1 cellular context compared by ENCODE assay signal in the genomic region with DNA sequence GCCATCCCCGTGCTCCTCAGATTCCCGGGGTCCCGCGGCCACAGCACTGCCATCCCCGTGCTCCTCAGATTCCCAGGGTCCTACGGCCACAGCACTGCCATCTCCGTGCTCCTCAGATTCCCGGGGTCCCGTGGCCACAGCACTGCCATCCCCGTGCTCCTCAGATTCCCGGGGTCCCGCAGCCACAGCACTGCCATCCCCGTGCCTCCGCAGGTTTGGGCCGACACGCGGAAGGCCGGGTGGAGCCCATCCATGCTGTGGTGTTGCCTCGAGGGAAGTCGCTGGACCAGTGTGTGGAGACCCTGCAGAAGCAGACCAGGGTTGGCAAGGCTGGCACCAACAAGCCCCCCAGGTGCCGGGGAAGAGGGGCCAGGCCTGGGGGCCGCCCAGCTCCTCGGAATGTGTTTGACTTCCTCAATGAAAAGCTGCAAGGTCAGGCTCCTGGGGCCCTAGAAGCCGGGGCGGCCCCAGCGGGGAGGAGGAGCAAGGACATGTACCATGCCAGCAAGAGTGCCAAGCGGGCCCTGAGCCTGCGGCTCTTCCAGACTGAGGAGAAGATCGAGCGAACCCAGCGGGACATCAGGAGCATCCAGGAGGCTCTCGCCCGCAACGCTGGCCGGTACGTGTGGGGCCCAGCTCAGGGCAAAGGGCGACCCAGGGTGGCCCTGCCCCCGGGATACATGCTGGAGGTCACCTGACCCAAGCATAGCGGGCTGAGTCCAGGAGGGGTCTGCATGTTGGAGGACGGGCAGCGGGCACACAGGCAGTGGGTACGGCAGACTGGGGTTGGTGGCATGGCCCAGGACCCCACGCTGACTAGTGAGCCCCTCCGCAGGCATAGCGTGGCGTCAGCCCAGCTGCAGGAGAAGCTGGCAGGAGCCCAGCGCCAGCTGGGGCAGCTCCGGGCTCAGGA.
TF ChIP-seq lines count a peak whose summit lies in the region.

No MANE protein-coding gene starts in this region.

TF ChIP-seq in HepG2, 621 proteins besides CTCF, POLR2A, EP300 and RAD21 (continued from another document and continues in another):
- no peak for TF ChIP-seq ZBTB8A (CRISPR knock-in tag; IDR thresholded peaks at IDR 0.05; ENCODE audit: borderline replicate concordance, low read depth)
- TF ChIP-seq ARHGAP35 (CRISPR knock-in tag; IDR thresholded peaks at IDR 0.05; ENCODE audit: borderline replicate concordance): peak; percentile 48; the same call in 1 of the 2 replicates
- TF ChIP-seq ZKSCAN1 (IDR thresholded peaks at IDR 0.05; ENCODE audit: low read length): no peak
- TF ChIP-seq, protein P1, sequence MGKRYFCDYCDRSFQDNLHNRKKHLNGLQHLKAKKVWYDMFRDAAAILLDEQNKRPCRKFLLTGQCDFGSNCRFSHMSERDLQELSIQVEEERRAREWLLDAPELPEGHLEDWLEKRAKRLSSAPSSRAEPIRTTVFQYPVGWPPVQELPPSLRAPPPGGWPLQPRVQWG (CRISPR knock-in tag; IDR thresholded peaks at IDR 0.05; ENCODE audit: borderline replicate concordance, low read depth): no peak
- TF ChIP-seq ZBTB7A (CRISPR knock-in tag; IDR thresholded peaks at IDR 0.05): 0 out of 2 replicates have a peak, but pooled peaks have one; percentile 17
- no peak for TF ChIP-seq MBNL3 (CRISPR knock-in tag; conservative IDR thresholded peaks at IDR 0.05)
- TF ChIP-seq, protein P2, sequence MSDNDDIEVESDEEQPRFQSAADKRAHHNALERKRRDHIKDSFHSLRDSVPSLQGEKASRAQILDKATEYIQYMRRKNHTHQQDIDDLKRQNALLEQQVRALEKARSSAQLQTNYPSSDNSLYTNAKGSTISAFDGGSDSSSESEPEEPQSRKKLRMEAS (IDR thresholded peaks at IDR 0.05): peak; percentile 38; the same call in 1 of the 2 replicates
- TF ChIP-seq TCF12 (IDR thresholded peaks at IDR 0.05): no peak
- no peak for TF ChIP-seq TCF12 (CRISPR knock-in tag; IDR thresholded peaks at IDR 0.05)
- TF ChIP-seq SNRNP70 (IDR thresholded peaks at IDR 0.05; ENCODE audit: low read depth, low read length): no peak
- no peak for TF ChIP-seq SATB2 (CRISPR knock-in tag; IDR thresholded peaks at IDR 0.05)
- TF ChIP-seq NCOR1 (IDR thresholded peaks at IDR 0.05; ENCODE audit: borderline replicate concordance, low read length): peak; percentile 39; the same call in 1 of the 2 replicates
- no peak for TF ChIP-seq RELA (CRISPR knock-in tag; IDR thresholded peaks at IDR 0.05)
- TF ChIP-seq, protein P3, sequence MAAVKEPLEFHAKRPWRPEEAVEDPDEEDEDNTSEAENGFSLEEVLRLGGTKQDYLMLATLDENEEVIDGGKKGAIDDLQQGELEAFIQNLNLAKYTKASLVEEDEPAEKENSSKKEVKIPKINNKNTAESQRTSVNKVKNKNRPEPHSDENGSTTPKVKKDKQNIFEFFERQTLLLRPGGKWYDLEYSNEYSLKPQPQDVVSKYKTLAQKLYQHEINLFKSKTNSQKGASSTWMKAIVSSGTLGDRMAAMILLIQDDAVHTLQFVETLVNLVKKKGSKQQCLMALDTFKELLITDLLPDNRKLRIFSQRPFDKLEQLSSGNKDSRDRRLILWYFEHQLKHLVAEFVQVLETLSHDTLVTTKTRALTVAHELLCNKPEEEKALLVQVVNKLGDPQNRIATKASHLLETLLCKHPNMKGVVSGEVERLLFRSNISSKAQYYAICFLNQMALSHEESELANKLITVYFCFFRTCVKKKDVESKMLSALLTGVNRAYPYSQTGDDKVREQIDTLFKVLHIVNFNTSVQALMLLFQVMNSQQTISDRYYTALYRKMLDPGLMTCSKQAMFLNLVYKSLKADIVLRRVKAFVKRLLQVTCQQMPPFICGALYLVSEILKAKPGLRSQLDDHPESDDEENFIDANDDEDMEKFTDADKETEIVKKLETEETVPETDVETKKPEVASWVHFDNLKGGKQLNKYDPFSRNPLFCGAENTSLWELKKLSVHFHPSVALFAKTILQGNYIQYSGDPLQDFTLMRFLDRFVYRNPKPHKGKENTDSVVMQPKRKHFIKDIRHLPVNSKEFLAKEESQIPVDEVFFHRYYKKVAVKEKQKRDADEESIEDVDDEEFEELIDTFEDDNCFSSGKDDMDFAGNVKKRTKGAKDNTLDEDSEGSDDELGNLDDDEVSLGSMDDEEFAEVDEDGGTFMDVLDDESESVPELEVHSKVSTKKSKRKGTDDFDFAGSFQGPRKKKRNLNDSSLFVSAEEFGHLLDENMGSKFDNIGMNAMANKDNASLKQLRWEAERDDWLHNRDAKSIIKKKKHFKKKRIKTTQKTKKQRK (IDR thresholded peaks at IDR 0.05; ENCODE audit: low read length): no peak
- no peak for TF ChIP-seq ZFYVE20 (CRISPR knock-in tag; IDR thresholded peaks at IDR 0.05; ENCODE audit: borderline replicate concordance, low read depth)
- TF ChIP-seq, protein P4, sequence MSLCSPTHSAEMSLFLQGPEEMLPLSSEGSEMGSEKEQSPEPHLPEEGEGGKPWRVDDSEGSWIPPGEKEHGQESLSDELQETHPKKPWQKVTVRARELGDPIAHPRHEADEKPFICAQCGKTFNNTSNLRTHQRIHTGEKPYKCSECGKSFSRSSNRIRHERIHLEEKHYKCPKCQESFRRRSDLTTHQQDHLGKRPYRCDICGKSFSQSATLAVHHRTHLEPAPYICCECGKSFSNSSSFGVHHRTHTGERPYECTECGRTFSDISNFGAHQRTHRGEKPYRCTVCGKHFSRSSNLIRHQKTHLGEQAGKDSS (CRISPR knock-in tag; IDR thresholded peaks at IDR 0.05; ENCODE audit: borderline replicate concordance, low read depth): no peak
- TF ChIP-seq ZNF18 (CRISPR knock-in tag; IDR thresholded peaks at IDR 0.05; ENCODE audit: insufficient replicate concordance): no peak
- peak; percentile 50; the same call in 1 of the 2 replicates for TF ChIP-seq HOXA3 (CRISPR knock-in tag; IDR thresholded peaks at IDR 0.05)
- peak; percentile 77; the same call in 1 of the 2 replicates for TF ChIP-seq EED (CRISPR knock-in tag; IDR thresholded peaks at IDR 0.05)
- TF ChIP-seq, protein P5, sequence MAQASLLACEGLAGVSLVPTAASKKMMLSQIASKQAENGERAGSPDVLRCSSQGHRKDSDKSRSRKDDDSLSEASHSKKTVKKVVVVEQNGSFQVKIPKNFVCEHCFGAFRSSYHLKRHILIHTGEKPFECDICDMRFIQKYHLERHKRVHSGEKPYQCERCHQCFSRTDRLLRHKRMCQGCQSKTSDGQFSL (CRISPR knock-in tag; IDR thresholded peaks at IDR 0.05): no peak
- TF ChIP-seq, protein P6, sequence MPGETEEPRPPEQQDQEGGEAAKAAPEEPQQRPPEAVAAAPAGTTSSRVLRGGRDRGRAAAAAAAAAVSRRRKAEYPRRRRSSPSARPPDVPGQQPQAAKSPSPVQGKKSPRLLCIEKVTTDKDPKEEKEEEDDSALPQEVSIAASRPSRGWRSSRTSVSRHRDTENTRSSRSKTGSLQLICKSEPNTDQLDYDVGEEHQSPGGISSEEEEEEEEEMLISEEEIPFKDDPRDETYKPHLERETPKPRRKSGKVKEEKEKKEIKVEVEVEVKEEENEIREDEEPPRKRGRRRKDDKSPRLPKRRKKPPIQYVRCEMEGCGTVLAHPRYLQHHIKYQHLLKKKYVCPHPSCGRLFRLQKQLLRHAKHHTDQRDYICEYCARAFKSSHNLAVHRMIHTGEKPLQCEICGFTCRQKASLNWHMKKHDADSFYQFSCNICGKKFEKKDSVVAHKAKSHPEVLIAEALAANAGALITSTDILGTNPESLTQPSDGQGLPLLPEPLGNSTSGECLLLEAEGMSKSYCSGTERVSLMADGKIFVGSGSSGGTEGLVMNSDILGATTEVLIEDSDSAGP (CRISPR knock-in tag; IDR thresholded peaks at IDR 0.05; ENCODE audit: borderline replicate concordance): no peak; the same call in 1 of the 2 replicates
- TF ChIP-seq ZNF607 (CRISPR knock-in tag; IDR thresholded peaks at IDR 0.05; ENCODE audit: borderline replicate concordance): no peak
- no peak for TF ChIP-seq REPIN1 (CRISPR knock-in tag; IDR thresholded peaks at IDR 0.05; ENCODE audit: borderline replicate concordance, low read depth)
- no peak for TF ChIP-seq ZNF367 (CRISPR knock-in tag; IDR thresholded peaks at IDR 0.05; ENCODE audit: borderline replicate concordance)
- no peak for TF ChIP-seq ZNF616 (CRISPR knock-in tag; IDR thresholded peaks at IDR 0.05; ENCODE audit: low read depth)
- TF ChIP-seq POLR2AphosphoS5 (IDR thresholded peaks at IDR 0.05; ENCODE audit: low read depth, low read length): 0 out of 2 replicates have a peak, but pooled peaks have one; percentile 11
- TF ChIP-seq ZNF549 (CRISPR knock-in tag; IDR thresholded peaks at IDR 0.05): no peak
- no peak for TF ChIP-seq PHB2 (IDR thresholded peaks at IDR 0.05; ENCODE audit: partially characterized antibody)
- TF ChIP-seq ZBTB38 (CRISPR knock-in tag; IDR thresholded peaks at IDR 0.05): peak; percentile 96
- no peak for TF ChIP-seq ZNF75D (CRISPR knock-in tag; IDR thresholded peaks at IDR 0.05; ENCODE audit: borderline replicate concordance)
- no peak for TF ChIP-seq PLSCR1 (CRISPR knock-in tag; IDR thresholded peaks at IDR 0.05; ENCODE audit: borderline replicate concordance)
- TF ChIP-seq ZNF251 (CRISPR knock-in tag; IDR thresholded peaks at IDR 0.05): no peak
- no peak for TF ChIP-seq GLMP (CRISPR knock-in tag; IDR thresholded peaks at IDR 0.05; ENCODE audit: borderline replicate concordance)
- no peak for TF ChIP-seq ZNF292 (CRISPR knock-in tag; IDR thresholded peaks at IDR 0.05; ENCODE audit: borderline replicate concordance, low read depth)
- no peak for TF ChIP-seq ZKSCAN5 (CRISPR knock-in tag; IDR thresholded peaks at IDR 0.05)
- TF ChIP-seq HOXD1 (CRISPR knock-in tag; IDR thresholded peaks at IDR 0.05): no peak
- TF ChIP-seq, protein P7, sequence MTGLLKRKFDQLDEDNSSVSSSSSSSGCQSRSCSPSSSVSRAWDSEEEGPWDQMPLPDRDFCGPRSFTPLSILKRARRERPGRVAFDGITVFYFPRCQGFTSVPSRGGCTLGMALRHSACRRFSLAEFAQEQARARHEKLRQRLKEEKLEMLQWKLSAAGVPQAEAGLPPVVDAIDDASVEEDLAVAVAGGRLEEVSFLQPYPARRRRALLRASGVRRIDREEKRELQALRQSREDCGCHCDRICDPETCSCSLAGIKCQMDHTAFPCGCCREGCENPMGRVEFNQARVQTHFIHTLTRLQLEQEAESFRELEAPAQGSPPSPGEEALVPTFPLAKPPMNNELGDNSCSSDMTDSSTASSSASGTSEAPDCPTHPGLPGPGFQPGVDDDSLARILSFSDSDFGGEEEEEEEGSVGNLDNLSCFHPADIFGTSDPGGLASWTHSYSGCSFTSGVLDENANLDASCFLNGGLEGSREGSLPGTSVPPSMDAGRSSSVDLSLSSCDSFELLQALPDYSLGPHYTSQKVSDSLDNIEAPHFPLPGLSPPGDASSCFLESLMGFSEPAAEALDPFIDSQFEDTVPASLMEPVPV (CRISPR knock-in tag; IDR thresholded peaks at IDR 0.05): 0 out of 2 replicates have a peak, but pooled peaks have one; percentile 22
- no peak for TF ChIP-seq RFX3 (CRISPR knock-in tag; IDR thresholded peaks at IDR 0.05)
- TF ChIP-seq HNRNPH1 (optimal IDR thresholded peaks at IDR 0.05; ENCODE audit: low read depth, low read length): no peak
- peak; percentile 50; the same call in 1 of the 2 replicates for TF ChIP-seq HDAC1 (CRISPR knock-in tag; IDR thresholded peaks at IDR 0.05)
- TF ChIP-seq ZFP41 (CRISPR knock-in tag; IDR thresholded peaks at IDR 0.05; ENCODE audit: borderline replicate concordance): no peak
- TF ChIP-seq USF2 (IDR thresholded peaks at IDR 0.05; ENCODE audit: low read depth, low read length): peak; percentile 42
- TF ChIP-seq USF2 (CRISPR knock-in tag; IDR thresholded peaks at IDR 0.05; ENCODE audit: borderline replicate concordance): peak; percentile 68; the same call in 1 of the 2 replicates
